ENCODE assay signal across 36 cellular contexts in the genomic region with DNA sequence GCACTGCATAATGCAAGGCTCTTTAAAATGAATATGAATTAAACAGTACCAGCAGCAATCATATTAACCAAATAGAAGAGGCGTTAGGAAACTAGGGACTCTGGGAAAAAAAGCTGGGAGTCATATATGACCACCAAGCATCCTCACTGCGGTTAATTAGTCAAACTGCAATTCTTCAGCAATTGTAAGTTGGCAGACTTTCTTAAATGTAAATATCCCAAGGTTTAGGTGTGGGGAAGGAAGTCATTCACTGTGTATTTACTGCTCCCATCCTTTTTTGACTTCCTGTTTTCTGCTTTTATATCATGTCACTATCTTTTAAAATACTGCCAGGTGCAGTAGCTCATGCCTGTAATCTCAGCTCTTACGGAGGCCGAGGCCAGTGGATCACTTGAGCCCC. TPM values are rescaled to one million over a fixed set of nuclear protein-coding genes. Genes with fewer than 3 reads are reported as not detected.
"Had no signal": no experiment of that assay in that cellular context is flagged by ENCODE, and none has a peak within 500 bp of the region (broad histone marks: within the 10 kb centered on the region; RNA-seq: fewer than 3 reads in every experiment).

No MANE protein-coding gene starts in this region.

- H3K9ac ChIP-seq: KMS-11 had no signal

- H3K27ac Mint-ChIP-seq: activated B cell treated with CpG ODN at 0.5 μM for 24 hours; activated CD4-positive, alpha-beta memory T cell treated with anti-CD3 and anti-CD28 coated beads, Interleukin-2, amount 10 ng/mL, durations not matched to agents 7 days and 5 days; activated CD8-positive, alpha-beta memory T cell treated with anti-CD3 and anti-CD28 coated beads, Interleukin-2, amount 10 ng/mL, durations not matched to agents 7 days and 5 days; activated naive CD4-positive, alpha-beta T cell treated with anti-CD3 and anti-CD28 coated beads, Interleukin-2, amount 10 ng/mL, durations not matched to agents 7 days and 5 days; activated naive CD8-positive, alpha-beta T cell; activated naive CD8-positive, alpha-beta T cell treated with anti-CD3 and anti-CD28 coated beads, Interleukin-2, amount 50 U/mL, for 24 hours; T-cell had no signal

- H3K27me3 ChIP-seq: Peyer's patch had no signal

- H3K9me3 ChIP-seq: Peyer's patch had no signal

- H3K4me1 Mint-ChIP-seq: activated B cell treated with CpG ODN at 0.5 μM for 24 hours; activated CD4-positive, alpha-beta memory T cell treated with anti-CD3 and anti-CD28 coated beads, Interleukin-2, amount 10 ng/mL, durations not matched to agents 7 days and 5 days; activated CD8-positive, alpha-beta memory T cell treated with anti-CD3 and anti-CD28 coated beads, Interleukin-2, amount 10 ng/mL, durations not matched to agents 7 days and 5 days; activated naive CD4-positive, alpha-beta T cell treated with anti-CD3 and anti-CD28 coated beads, Interleukin-2, amount 10 ng/mL, durations not matched to agents 7 days and 5 days; activated naive CD8-positive, alpha-beta T cell treated with anti-CD3 and anti-CD28 coated beads, Interleukin-2, amount 50 U/mL, for 24 hours; brain had no signal

- H3K4me3 ChIP-seq: Peyer's patch had no signal

- H3K4me2 ChIP-seq: KMS-11 had no signal

- H3K27ac ChIP-seq: KMS-11, Peyer's patch, RWPE1, VCaP had no signal

- H3K9me3 Mint-ChIP-seq: activated B cell treated with CpG ODN at 0.5 μM for 24 hours; activated CD4-positive, alpha-beta memory T cell treated with anti-CD3 and anti-CD28 coated beads, Interleukin-2, amount 10 ng/mL, durations not matched to agents 7 days and 5 days; activated naive CD4-positive, alpha-beta T cell treated with anti-CD3 and anti-CD28 coated beads, Interleukin-2, amount 10 ng/mL, durations not matched to agents 7 days and 5 days; activated naive CD8-positive, alpha-beta T cell treated with anti-CD3 and anti-CD28 coated beads, Interleukin-2, amount 50 U/mL, for 24 hours; brain; T-cell had no signal

- ATAC-seq: activated CD8-positive, alpha-beta memory T cell treated with anti-CD3 and anti-CD28 coated beads, Interleukin-2, amount 10 ng/mL, durations not matched to agents 7 days and 5 days; activated naive CD8-positive, alpha-beta T cell treated with anti-CD3 and anti-CD28 coated beads, Interleukin-2, amount 50 U/mL, for 24 hours; Right ventricle myocardium inferior; SK-N-SH treated with all-trans-retinoic acid at 6 μM for 48 hours; T-cell had no signal

- H3K36me3 ChIP-seq: Peyer's patch had no signal

- H3K4me1 ChIP-seq: Peyer's patch had no signal

- FAIRE-seq: bronchial epithelial cell had no signal

- H3K4me3 Mint-ChIP-seq: activated B cell treated with CpG ODN at 0.5 μM for 24 hours; activated CD4-positive, alpha-beta memory T cell treated with anti-CD3 and anti-CD28 coated beads, Interleukin-2, amount 10 ng/mL, durations not matched to agents 7 days and 5 days; activated CD8-positive, alpha-beta memory T cell treated with anti-CD3 and anti-CD28 coated beads, Interleukin-2, amount 10 ng/mL, durations not matched to agents 7 days and 5 days; activated naive CD4-positive, alpha-beta T cell treated with anti-CD3 and anti-CD28 coated beads, Interleukin-2, amount 10 ng/mL, durations not matched to agents 7 days and 5 days; activated naive CD8-positive, alpha-beta T cell; activated naive CD8-positive, alpha-beta T cell treated with anti-CD3 and anti-CD28 coated beads, Interleukin-2, amount 50 U/mL, for 24 hours; brain; T-cell had no signal

- DNase-seq: activated B cell treated with CpG ODN at 0.5 μM for 24 hours; activated CD4-positive, alpha-beta memory T cell treated with anti-CD3 and anti-CD28 coated beads, Interleukin-2, amount 10 ng/mL, durations not matched to agents 7 days and 5 days; activated CD4-positive, alpha-beta T cell treated with anti-CD3 and anti-CD28 coated beads for 4 hours; activated CD4-positive, CD25-positive, alpha-beta regulatory T cell treated with anti-CD3 and anti-CD28 coated beads, Interleukin-2, amount 50 U/mL, for 72 hours; activated CD8-positive, alpha-beta memory T cell treated with anti-CD3 and anti-CD28 coated beads for 24 hours; activated CD8-positive, alpha-beta memory T cell treated with anti-CD3 and anti-CD28 coated beads, Interleukin-2, amount 10 ng/mL, durations not matched to agents 7 days and 5 days; activated CD8-positive, alpha-beta memory T cell treated with anti-CD3 and anti-CD28 coated beads, Interleukin-2, amount 50 U/mL, for 48 hours; activated effector memory CD4-positive, alpha-beta T cell treated with Interleukin-2 at 50 U/mL for 16 hours; activated naive CD4-positive, alpha-beta T cell treated with anti-CD3 and anti-CD28 coated beads, Interleukin-2, amount 10 ng/mL, durations not matched to agents 7 days and 5 days; activated naive CD8-positive, alpha-beta T cell treated with anti-CD3 and anti-CD28 coated beads, Interleukin-2, amount 50 U/mL, for 24 hours; activated T-cell treated with anti-CD3 and anti-CD28 coated beads, Interleukin-2, amount 50 U/mL, for 48 hours; anterior cingulate cortex; caudate nucleus; cerebellar nuclear complex; NCI-H1105; NCI-H1417 treated with DMSO at 0.1 percent for 48 hours; NCI-H187 treated with DMSO at 0.1 percent for 48 hours; NCI-H2081 treated with DMSO at 0.1 percent for 48 hours; NCI-H226; NCI-H446 treated with DMSO at 0.1 percent for 48 hours; NCI-H524 treated with DMSO at 0.1 percent for 48 hours; Peyer's patch; SIG-M5; T-cell; T-helper 2 cell; T-helper 9 cell had no signal

- H3K36me3 Mint-ChIP-seq: activated CD8-positive, alpha-beta memory T cell treated with anti-CD3 and anti-CD28 coated beads, Interleukin-2, amount 10 ng/mL, durations not matched to agents 7 days and 5 days; activated naive CD4-positive, alpha-beta T cell treated with anti-CD3 and anti-CD28 coated beads, Interleukin-2, amount 10 ng/mL, durations not matched to agents 7 days and 5 days; activated naive CD8-positive, alpha-beta T cell; brain; T-cell had no signal

RNA-seq across cellular contexts. Expression of a gene that starts 3.6 kb away (rescaled TPM):
- total RNA-seq: activated B cell treated with CpG ODN at 0.5 μM for 24 hours; activated CD4-positive, alpha-beta memory T cell treated with anti-CD3 and anti-CD28 coated beads, Interleukin-2, amount 10 ng/mL, durations not matched to agents 7 days and 5 days; activated CD8-positive, alpha-beta memory T cell treated with anti-CD3 and anti-CD28 coated beads, Interleukin-2, amount 10 ng/mL, durations not matched to agents 7 days and 5 days; bronchial epithelial cell; LHCN-M2; Peyer's patch; Right ventricle myocardium inferior; SK-MEL-5; T-cell had no signal
